1 cellular context compared by ENCODE assay signal in the genomic region with DNA sequence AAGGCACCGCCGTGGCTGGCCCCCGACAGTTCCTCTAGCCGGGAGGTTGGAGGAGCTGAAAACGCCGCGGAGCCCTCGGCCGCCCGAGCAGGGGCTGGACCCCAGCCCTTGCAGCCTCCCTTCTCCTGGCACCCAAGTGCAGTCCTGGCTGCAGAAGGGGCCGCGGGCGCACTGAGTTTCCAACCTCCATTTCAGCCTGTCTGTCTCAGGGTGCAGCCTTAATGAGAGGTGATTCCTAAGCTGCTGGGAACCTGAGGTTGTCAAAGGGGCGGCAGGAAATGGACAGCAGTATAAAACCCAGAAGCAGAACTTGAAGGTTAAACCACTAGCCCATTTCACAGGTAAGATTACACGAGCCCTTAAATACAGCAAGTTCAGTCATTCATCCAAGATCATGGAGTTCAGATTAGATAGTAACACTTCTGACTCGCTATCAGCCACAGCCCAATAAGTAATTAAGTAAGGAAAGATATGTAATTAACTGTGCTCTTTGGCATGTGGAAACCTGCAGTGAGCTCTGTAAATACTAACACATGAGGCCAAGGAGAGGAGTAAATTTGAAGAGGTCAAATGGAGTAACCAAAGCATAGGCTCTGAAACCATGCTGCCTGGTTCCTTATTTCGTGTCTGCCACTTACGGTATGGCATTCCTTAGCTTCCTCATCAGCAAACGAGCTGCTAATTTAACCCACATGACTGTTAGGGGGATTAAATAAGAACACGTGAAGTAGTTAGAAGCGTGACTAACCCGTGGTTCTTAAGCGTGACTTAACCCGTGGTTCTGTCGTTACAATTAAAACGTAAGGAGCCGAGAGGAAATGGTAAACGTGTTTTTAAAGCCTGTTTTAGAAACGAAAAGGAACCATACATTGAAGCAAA.
TF ChIP-seq lines count a peak whose summit lies in the region.

No MANE protein-coding gene starts in this region.

TF ChIP-seq in HepG2, 621 proteins besides CTCF, POLR2A, EP300 and RAD21 (continues in another document):
- TF ChIP-seq ZNF292 (CRISPR knock-in tag; IDR thresholded peaks at IDR 0.05; ENCODE audit: borderline replicate concordance, low read depth) (0 out of 2 replicates have a peak, but pooled peaks have one; percentile 32), TGIF2 (CRISPR knock-in tag; IDR thresholded peaks at IDR 0.05) (0 out of 2 replicates have a peak, but pooled peaks have one; percentile 5), ZNF556 (CRISPR knock-in tag; IDR thresholded peaks at IDR 0.05; ENCODE audit: borderline replicate concordance) (no peak), ZNF446 (CRISPR knock-in tag; IDR thresholded peaks at IDR 0.05) (peak; percentile 59; the same call in 1 of the 2 replicates), SMAD1 (CRISPR knock-in tag; IDR thresholded peaks at IDR 0.05; ENCODE audit: borderline replicate concordance, low read depth) (0 out of 2 replicates have a peak, but pooled peaks have one; percentile 1), RBAK (CRISPR knock-in tag; IDR thresholded peaks at IDR 0.05) (no peak), KDM2A (CRISPR knock-in tag; IDR thresholded peaks at IDR 0.05; ENCODE audit: borderline replicate concordance, low read depth) (0 out of 2 replicates have a peak, but pooled peaks have one; percentile 10), MXI1 (IDR thresholded peaks at IDR 0.05; ENCODE audit: borderline replicate concordance, low read depth, low read length) (peak; percentile 42; the same call in 1 of the 3 replicates), NR2C2 (CRISPR knock-in tag; IDR thresholded peaks at IDR 0.05; ENCODE audit: borderline replicate concordance) (peak; percentile 86), ZNF790 (CRISPR knock-in tag; IDR thresholded peaks at IDR 0.05; ENCODE audit: borderline replicate concordance) (peak; percentile 76; the same call in 1 of the 2 replicates), KMT2B (CRISPR knock-in tag; IDR thresholded peaks at IDR 0.05) (peak; percentile 9; the same call in 1 of the 2 replicates), ZFP82 (CRISPR knock-in tag; IDR thresholded peaks at IDR 0.05; ENCODE audit: borderline replicate concordance) (0 out of 2 replicates have a peak, but pooled peaks have one; percentile 51), SRY (CRISPR knock-in tag; IDR thresholded peaks at IDR 0.05) (no peak), CHD4 (IDR thresholded peaks at IDR 0.05; ENCODE audit: borderline replicate concordance, low read length) (peak; percentile 12; the same call in 1 of the 2 replicates), ZNF510 (CRISPR knock-in tag; IDR thresholded peaks at IDR 0.05; ENCODE audit: low read depth) (0 out of 2 replicates have a peak, but pooled peaks have one; percentile 15), FOXC1 (CRISPR knock-in tag; IDR thresholded peaks at IDR 0.05; ENCODE audit: borderline replicate concordance) (0 out of 2 replicates have a peak, but pooled peaks have one; percentile 29), PHF8 (CRISPR knock-in tag; IDR thresholded peaks at IDR 0.05) (peak; percentile 2; the same call in 1 of the 2 replicates), KDM5B (CRISPR knock-in tag; IDR thresholded peaks at IDR 0.05; ENCODE audit: borderline replicate concordance) (peak; percentile 11; the same call in 1 of the 2 replicates), ZNF543 (CRISPR knock-in tag; IDR thresholded peaks at IDR 0.05) (no peak), ZNF317 (CRISPR knock-in tag; IDR thresholded peaks at IDR 0.05) (0 out of 2 replicates have a peak, but pooled peaks have one; percentile 5), GZF1 (CRISPR knock-in tag; IDR thresholded peaks at IDR 0.05) (0 out of 2 replicates have a peak, but pooled peaks have one; percentile 13), ZNF564 (CRISPR knock-in tag; IDR thresholded peaks at IDR 0.05) (0 out of 2 replicates have a peak, but pooled peaks have one; percentile 6), ZNF460 (CRISPR knock-in tag; IDR thresholded peaks at IDR 0.05; ENCODE audit: borderline replicate concordance) (peak; percentile 25; the same call in 1 of the 2 replicates), CREM (IDR thresholded peaks at IDR 0.05) (no peak; the same call in 1 of the 2 replicates), CREM (CRISPR knock-in tag; IDR thresholded peaks at IDR 0.05) (no peak), CBFB (CRISPR knock-in tag; IDR thresholded peaks at IDR 0.05) (0 out of 2 replicates have a peak, but pooled peaks have one; percentile 7), SALL1 (CRISPR knock-in tag; IDR thresholded peaks at IDR 0.05) (0 out of 2 replicates have a peak, but pooled peaks have one; percentile 1), SOX6 (IDR thresholded peaks at IDR 0.05) (no peak), SOX6 (CRISPR knock-in tag; IDR thresholded peaks at IDR 0.05) (no peak), HES4 (CRISPR knock-in tag; IDR thresholded peaks at IDR 0.05; ENCODE audit: borderline replicate concordance) (0 out of 2 replicates have a peak, but pooled peaks have one; percentile 56), TAF1 (CRISPR knock-in tag; IDR thresholded peaks at IDR 0.05) (peak; percentile 52), ZNF709 (CRISPR knock-in tag; IDR thresholded peaks at IDR 0.05) (peak; percentile 33; the same call in 1 of the 2 replicates), BCL6 (CRISPR knock-in tag; IDR thresholded peaks at IDR 0.05) (no peak; the same call in 1 of the 2 replicates)
- TF ChIP-seq, protein P1, sequence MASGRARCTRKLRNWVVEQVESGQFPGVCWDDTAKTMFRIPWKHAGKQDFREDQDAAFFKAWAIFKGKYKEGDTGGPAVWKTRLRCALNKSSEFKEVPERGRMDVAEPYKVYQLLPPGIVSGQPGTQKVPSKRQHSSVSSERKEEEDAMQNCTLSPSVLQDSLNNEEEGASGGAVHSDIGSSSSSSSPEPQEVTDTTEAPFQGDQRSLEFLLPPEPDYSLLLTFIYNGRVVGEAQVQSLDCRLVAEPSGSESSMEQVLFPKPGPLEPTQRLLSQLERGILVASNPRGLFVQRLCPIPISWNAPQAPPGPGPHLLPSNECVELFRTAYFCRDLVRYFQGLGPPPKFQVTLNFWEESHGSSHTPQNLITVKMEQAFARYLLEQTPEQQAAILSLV (CRISPR knock-in tag; IDR thresholded peaks at IDR 0.05; ENCODE audit: borderline replicate concordance): no peak
- TF ChIP-seq, protein P2, sequence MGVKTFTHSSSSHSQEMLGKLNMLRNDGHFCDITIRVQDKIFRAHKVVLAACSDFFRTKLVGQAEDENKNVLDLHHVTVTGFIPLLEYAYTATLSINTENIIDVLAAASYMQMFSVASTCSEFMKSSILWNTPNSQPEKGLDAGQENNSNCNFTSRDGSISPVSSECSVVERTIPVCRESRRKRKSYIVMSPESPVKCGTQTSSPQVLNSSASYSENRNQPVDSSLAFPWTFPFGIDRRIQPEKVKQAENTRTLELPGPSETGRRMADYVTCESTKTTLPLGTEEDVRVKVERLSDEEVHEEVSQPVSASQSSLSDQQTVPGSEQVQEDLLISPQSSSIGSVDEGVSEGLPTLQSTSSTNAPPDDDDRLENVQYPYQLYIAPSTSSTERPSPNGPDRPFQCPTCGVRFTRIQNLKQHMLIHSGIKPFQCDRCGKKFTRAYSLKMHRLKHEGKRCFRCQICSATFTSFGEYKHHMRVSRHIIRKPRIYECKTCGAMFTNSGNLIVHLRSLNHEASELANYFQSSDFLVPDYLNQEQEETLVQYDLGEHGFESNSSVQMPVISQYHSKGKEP (CRISPR knock-in tag; IDR thresholded peaks at IDR 0.05): 0 out of 2 replicates have a peak, but pooled peaks have one; percentile 23
- TF ChIP-seq, protein P3, sequence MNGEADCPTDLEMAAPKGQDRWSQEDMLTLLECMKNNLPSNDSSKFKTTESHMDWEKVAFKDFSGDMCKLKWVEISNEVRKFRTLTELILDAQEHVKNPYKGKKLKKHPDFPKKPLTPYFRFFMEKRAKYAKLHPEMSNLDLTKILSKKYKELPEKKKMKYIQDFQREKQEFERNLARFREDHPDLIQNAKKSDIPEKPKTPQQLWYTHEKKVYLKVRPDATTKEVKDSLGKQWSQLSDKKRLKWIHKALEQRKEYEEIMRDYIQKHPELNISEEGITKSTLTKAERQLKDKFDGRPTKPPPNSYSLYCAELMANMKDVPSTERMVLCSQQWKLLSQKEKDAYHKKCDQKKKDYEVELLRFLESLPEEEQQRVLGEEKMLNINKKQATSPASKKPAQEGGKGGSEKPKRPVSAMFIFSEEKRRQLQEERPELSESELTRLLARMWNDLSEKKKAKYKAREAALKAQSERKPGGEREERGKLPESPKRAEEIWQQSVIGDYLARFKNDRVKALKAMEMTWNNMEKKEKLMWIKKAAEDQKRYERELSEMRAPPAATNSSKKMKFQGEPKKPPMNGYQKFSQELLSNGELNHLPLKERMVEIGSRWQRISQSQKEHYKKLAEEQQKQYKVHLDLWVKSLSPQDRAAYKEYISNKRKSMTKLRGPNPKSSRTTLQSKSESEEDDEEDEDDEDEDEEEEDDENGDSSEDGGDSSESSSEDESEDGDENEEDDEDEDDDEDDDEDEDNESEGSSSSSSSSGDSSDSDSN (CRISPR knock-in tag; IDR thresholded peaks at IDR 0.05): peak; percentile 82
- TF ChIP-seq, protein P4, sequence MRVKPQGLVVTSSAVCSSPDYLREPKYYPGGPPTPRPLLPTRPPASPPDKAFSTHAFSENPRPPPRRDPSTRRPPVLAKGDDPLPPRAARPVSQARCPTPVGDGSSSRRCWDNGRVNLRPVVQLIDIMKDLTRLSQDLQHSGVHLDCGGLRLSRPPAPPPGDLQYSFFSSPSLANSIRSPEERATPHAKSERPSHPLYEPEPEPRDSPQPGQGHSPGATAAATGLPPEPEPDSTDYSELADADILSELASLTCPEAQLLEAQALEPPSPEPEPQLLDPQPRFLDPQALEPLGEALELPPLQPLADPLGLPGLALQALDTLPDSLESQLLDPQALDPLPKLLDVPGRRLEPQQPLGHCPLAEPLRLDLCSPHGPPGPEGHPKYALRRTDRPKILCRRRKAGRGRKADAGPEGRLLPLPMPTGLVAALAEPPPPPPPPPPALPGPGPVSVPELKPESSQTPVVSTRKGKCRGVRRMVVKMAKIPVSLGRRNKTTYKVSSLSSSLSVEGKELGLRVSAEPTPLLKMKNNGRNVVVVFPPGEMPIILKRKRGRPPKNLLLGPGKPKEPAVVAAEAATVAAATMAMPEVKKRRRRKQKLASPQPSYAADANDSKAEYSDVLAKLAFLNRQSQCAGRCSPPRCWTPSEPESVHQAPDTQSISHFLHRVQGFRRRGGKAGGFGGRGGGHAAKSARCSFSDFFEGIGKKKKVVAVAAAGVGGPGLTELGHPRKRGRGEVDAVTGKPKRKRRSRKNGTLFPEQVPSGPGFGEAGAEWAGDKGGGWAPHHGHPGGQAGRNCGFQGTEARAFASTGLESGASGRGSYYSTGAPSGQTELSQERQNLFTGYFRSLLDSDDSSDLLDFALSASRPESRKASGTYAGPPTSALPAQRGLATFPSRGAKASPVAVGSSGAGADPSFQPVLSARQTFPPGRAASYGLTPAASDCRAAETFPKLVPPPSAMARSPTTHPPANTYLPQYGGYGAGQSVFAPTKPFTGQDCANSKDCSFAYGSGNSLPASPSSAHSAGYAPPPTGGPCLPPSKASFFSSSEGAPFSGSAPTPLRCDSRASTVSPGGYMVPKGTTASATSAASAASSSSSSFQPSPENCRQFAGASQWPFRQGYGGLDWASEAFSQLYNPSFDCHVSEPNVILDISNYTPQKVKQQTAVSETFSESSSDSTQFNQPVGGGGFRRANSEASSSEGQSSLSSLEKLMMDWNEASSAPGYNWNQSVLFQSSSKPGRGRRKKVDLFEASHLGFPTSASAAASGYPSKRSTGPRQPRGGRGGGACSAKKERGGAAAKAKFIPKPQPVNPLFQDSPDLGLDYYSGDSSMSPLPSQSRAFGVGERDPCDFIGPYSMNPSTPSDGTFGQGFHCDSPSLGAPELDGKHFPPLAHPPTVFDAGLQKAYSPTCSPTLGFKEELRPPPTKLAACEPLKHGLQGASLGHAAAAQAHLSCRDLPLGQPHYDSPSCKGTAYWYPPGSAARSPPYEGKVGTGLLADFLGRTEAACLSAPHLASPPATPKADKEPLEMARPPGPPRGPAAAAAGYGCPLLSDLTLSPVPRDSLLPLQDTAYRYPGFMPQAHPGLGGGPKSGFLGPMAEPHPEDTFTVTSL (CRISPR knock-in tag; IDR thresholded peaks at IDR 0.05; ENCODE audit: borderline replicate concordance): peak; percentile 60
- TF ChIP-seq, protein P5, sequence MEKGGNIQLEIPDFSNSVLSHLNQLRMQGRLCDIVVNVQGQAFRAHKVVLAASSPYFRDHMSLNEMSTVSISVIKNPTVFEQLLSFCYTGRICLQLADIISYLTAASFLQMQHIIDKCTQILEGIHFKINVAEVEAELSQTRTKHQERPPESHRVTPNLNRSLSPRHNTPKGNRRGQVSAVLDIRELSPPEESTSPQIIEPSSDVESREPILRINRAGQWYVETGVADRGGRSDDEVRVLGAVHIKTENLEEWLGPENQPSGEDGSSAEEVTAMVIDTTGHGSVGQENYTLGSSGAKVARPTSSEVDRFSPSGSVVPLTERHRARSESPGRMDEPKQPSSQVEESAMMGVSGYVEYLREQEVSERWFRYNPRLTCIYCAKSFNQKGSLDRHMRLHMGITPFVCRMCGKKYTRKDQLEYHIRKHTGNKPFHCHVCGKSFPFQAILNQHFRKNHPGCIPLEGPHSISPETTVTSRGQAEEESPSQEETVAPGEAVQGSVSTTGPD (CRISPR knock-in tag; IDR thresholded peaks at IDR 0.05): 0 out of 2 replicates have a peak, but pooled peaks have one; percentile 17
- TF ChIP-seq, protein P6, sequence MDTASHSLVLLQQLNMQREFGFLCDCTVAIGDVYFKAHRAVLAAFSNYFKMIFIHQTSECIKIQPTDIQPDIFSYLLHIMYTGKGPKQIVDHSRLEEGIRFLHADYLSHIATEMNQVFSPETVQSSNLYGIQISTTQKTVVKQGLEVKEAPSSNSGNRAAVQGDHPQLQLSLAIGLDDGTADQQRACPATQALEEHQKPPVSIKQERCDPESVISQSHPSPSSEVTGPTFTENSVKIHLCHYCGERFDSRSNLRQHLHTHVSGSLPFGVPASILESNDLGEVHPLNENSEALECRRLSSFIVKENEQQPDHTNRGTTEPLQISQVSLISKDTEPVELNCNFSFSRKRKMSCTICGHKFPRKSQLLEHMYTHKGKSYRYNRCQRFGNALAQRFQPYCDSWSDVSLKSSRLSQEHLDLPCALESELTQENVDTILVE (CRISPR knock-in tag; IDR thresholded peaks at IDR 0.05): no peak
- TF ChIP-seq, protein P7, sequence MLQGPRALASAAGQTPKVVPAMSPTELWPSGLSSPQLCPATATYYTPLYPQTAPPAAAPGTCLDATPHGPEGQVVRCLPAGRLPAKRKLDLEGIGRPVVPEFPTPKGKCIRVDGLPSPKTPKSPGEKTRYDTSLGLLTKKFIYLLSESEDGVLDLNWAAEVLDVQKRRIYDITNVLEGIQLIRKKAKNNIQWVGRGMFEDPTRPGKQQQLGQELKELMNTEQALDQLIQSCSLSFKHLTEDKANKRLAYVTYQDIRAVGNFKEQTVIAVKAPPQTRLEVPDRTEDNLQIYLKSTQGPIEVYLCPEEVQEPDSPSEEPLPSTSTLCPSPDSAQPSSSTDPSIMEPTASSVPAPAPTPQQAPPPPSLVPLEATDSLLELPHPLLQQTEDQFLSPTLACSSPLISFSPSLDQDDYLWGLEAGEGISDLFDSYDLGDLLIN (CRISPR knock-in tag; IDR thresholded peaks at IDR 0.05; ENCODE audit: borderline replicate concordance): 0 out of 2 replicates have a peak, but pooled peaks have one; percentile 9
- TF ChIP-seq, protein P8, sequence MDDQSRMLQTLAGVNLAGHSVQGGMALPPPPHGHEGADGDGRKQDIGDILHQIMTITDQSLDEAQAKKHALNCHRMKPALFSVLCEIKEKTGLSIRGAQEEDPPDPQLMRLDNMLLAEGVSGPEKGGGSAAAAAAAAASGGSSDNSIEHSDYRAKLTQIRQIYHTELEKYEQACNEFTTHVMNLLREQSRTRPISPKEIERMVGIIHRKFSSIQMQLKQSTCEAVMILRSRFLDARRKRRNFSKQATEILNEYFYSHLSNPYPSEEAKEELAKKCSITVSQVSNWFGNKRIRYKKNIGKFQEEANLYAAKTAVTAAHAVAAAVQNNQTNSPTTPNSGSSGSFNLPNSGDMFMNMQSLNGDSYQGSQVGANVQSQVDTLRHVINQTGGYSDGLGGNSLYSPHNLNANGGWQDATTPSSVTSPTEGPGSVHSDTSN (CRISPR knock-in tag; IDR thresholded peaks at IDR 0.05; ENCODE audit: borderline replicate concordance): no peak
